ENCODE assay signal across 21 cellular contexts in genomic region chr12:64522807-64523206, GRCh38.
A peak's percentile ranks its signal among the peaks of the same experiment; 100 is the strongest.
DNase-seq lines count a peak whose midpoint lies in the region; ATAC-seq, FAIRE-seq and TF ChIP-seq lines count a peak whose summit lies in the region.
"Had no signal": no experiment of that assay in that cellular context is flagged by ENCODE, and none has a peak within 500 bp of the region (broad histone marks: within the 10 kb centered on the region; RNA-seq: fewer than 3 reads in every experiment).

No MANE protein-coding gene starts in this region.

- no peak for ATAC-seq in HG02763 (IDR thresholded peaks at IDR 0.05; ENCODE audit: unreplicated experiment)
- ATAC-seq: left cardiac atrium; stimulated activated naive B cell treated with anti-CD40 and anti-IgM and Interleukin-4, amounts not matched to agents 10 μg/mL and 1 μg/mL and 100 μg/mL, for 72 hours; T-cell had no signal

- no peak for FAIRE-seq in D721Med (lab: Jason Lieb, UNC)
- FAIRE-seq: endometrium, frontal cortex had no signal

- DNase-seq in GM03348 (ENCODE audit: low spot score): peak; percentile 67
- DNase-seq in MG63: peak; percentile 16
- DNase-seq in cardiac fibroblast (ENCODE audit: low read depth in 2 of 2): peak; percentile 6 to 18
- no peak for DNase-seq in neural progenitor cell (ENCODE audit: low spot score)
- DNase-seq in D721Med (ENCODE audit: insufficient read length, low spot score): no peak
- no peak for DNase-seq in effector memory CD4-positive, alpha-beta T cell
- DNase-seq in kidney tubule cell (ENCODE audit: low spot score): no peak
- DNase-seq: activated CD4-positive, alpha-beta T cell treated with anti-CD3 and anti-CD28 coated beads, Interleukin-2, amount 50 U/mL, for 4 hours; anterior cingulate cortex; left cardiac atrium; midbrain; NCI-H446; retina; stimulated activated CD4-positive, alpha-beta T cell treated with anti-CD3 and anti-CD28 coated beads, Interleukin-15, amount 100 ng/mL, for 24 hours; stimulated activated naive B cell treated with anti-CD40 and anti-IgM and Interleukin-4, amounts not matched to agents 10 μg/mL and 1 μg/mL and 100 μg/mL, for 72 hours; T-cell; tibial artery had no signal

- H3K9me3 ChIP-seq in MG63 (no peaks in the 10 kb centered on the region), neural progenitor cell (ENCODE audit: low read depth) (no peaks in the 10 kb centered on the region)
- H3K9me3 ChIP-seq in effector memory CD4-positive, alpha-beta T cell (ENCODE audit: control insufficient read depth, low read length): no peaks in the 10 kb centered on the region
- H3K9me3 ChIP-seq: tibial artery had no signal

- no peaks in the 10 kb centered on the region for H3K36me3 Mint-ChIP-seq in neural progenitor cell
- H3K36me3 Mint-ChIP-seq: stimulated activated naive B cell treated with anti-CD40 and anti-IgM and Interleukin-4, amounts not matched to agents 10 μg/mL and 1 μg/mL and 100 μg/mL, for 72 hours; T-cell had no signal

- no peak overlapping the region for H3K27ac ChIP-seq in neural progenitor cell
- H3K27ac ChIP-seq in effector memory CD4-positive, alpha-beta T cell (ENCODE audit: insufficient read depth, low read length, poor library complexity, severe bottlenecking): no peak overlapping the region
- H3K27ac ChIP-seq: tibial artery, VCaP had no signal

- peak overlapping the region; percentile 97 for H2AFZ ChIP-seq in neural progenitor cell (replicated peaks)

- H3K27me3 ChIP-seq in MG63 (no peaks in the 10 kb centered on the region), neural progenitor cell (no peaks in the 10 kb centered on the region)
- H3K27me3 ChIP-seq in effector memory CD4-positive, alpha-beta T cell (replicated peaks; ENCODE audit: control insufficient read depth, insufficient read depth, low read length, poor library complexity, severe bottlenecking): no peaks in the 10 kb centered on the region
- H3K27me3 ChIP-seq: tibial artery had no signal

- H3K4me1 ChIP-seq in neural progenitor cell: peaks cover 15% of the 10 kb centered on the region
- H3K4me1 ChIP-seq in effector memory CD4-positive, alpha-beta T cell (ENCODE audit: control insufficient read depth, insufficient read depth, low read length, poor library complexity, severe bottlenecking): no peaks in the 10 kb centered on the region
- H3K4me1 ChIP-seq: tibial artery had no signal

- H3K4me3 Mint-ChIP-seq in neural progenitor cell: no peak overlapping the region
- H3K4me3 Mint-ChIP-seq: stimulated activated naive B cell treated with anti-CD40 and anti-IgM and Interleukin-4, amounts not matched to agents 10 μg/mL and 1 μg/mL and 100 μg/mL, for 72 hours; T-cell had no signal

- no peaks in the 10 kb centered on the region for H3K9me3 Mint-ChIP-seq in neural progenitor cell
- H3K9me3 Mint-ChIP-seq: stimulated activated naive B cell treated with anti-CD40 and anti-IgM and Interleukin-4, amounts not matched to agents 10 μg/mL and 1 μg/mL and 100 μg/mL, for 72 hours; T-cell had no signal

- H3F3A ChIP-seq in neural progenitor cell (ENCODE audit: low read depth): no peaks in the 10 kb centered on the region

- H3K27me3 Mint-ChIP-seq in neural progenitor cell (ENCODE audit: insufficient read depth, low read depth): peaks cover 7% of the 10 kb centered on the region
- H3K27me3 Mint-ChIP-seq: stimulated activated naive B cell treated with anti-CD40 and anti-IgM and Interleukin-4, amounts not matched to agents 10 μg/mL and 1 μg/mL and 100 μg/mL, for 72 hours had no signal

- no peak overlapping the region for H3K27ac Mint-ChIP-seq in neural progenitor cell
- H3K27ac Mint-ChIP-seq: stimulated activated naive B cell treated with anti-CD40 and anti-IgM and Interleukin-4, amounts not matched to agents 10 μg/mL and 1 μg/mL and 100 μg/mL, for 72 hours; T-cell had no signal

- peak overlapping the region; percentile 35 for H3K4me2 ChIP-seq in neural progenitor cell

- H3K4me3 ChIP-seq in MG63 (no peak overlapping the region), cardiac fibroblast (replicated peaks in 1 of 2; ENCODE audit: low read depth in 2 of 2, low read length in 2 of 2) (no peak overlapping the region), neural progenitor cell (no peak overlapping the region)
- no peak overlapping the region for H3K4me3 ChIP-seq in effector memory CD4-positive, alpha-beta T cell (ENCODE audit: insufficient read depth, low read depth, low read length, poor library complexity, severe bottlenecking)
- H3K4me3 ChIP-seq: tibial artery had no signal

- no peak overlapping the region for H3K9ac ChIP-seq in neural progenitor cell

- H3K36me3 ChIP-seq in MG63 (no peaks in the 10 kb centered on the region), neural progenitor cell (no peaks in the 10 kb centered on the region)
- no peaks in the 10 kb centered on the region for H3K36me3 ChIP-seq in effector memory CD4-positive, alpha-beta T cell (ENCODE audit: control insufficient read depth, insufficient read depth, low read length)
- H3K36me3 ChIP-seq: tibial artery had no signal

- peaks cover 18% of the 10 kb centered on the region for H3K4me1 Mint-ChIP-seq in neural progenitor cell
- H3K4me1 Mint-ChIP-seq: stimulated activated naive B cell treated with anti-CD40 and anti-IgM and Interleukin-4, amounts not matched to agents 10 μg/mL and 1 μg/mL and 100 μg/mL, for 72 hours; T-cell had no signal

- H4K20me1 ChIP-seq in neural progenitor cell (ENCODE audit: low read depth): no peaks in the 10 kb centered on the region

- no peak for TF ChIP-seq CTCF in cardiac fibroblast (IDR thresholded peaks at IDR 0.05; ENCODE audit: low read depth, low read length)
- no peak for TF ChIP-seq CTCF in neural progenitor cell (IDR thresholded peaks at IDR 0.05)
- no peak for TF ChIP-seq CTCF in D721Med (IDR thresholded peaks at IDR 0.05; ENCODE audit: insufficient read depth, missing control alignments)

- no peaks in the 10 kb centered on the region for H3K79me2 ChIP-seq in neural progenitor cell (ENCODE audit: low read depth)

Comparison
In these comparisons a context has a peak if more than half of its experiments do, and no peak if none do; other contexts are left out.
1. DNase-seq: peak in GM03348 (single experiment), MG63 (single experiment) and cardiac fibroblast (2 of 2); none in neural progenitor cell (single experiment), D721Med (single experiment), effector memory CD4-positive, alpha-beta T cell (0 of 3) and kidney tubule cell (single experiment).